Comparison of ENCODE assay signal across 1 cellular context in the genomic region with DNA sequence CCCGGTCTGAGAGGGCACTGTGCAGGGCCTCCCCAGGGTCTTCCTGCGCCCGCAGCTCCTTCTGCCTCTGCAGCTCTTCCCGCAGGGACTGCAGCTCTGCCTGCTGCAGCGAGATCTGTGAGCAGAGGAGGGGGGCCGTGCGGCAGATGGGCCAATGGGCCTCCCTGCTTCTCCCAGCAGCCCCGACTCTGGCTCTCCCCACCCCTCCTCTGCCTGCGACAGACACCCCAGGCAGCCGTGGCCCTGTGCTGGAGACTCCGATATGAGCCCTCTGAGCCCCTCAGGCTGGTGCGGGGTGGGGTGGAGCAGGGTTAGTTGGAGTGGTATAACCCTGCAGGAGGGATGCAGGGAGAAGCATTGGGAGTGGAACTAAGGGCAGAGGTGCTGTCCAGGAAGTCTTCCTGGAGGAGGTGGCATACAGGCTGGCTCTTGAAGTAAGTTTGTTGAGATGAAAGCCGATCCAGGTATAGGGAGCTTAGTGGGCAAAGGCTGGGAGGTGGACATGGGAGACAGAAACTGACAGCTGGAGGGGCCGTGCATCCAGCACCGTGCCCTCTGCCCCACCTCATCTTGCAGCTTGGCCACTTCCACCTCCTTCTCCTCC.
TF ChIP-seq lines count a peak whose summit lies in the region.

No MANE protein-coding gene starts in this region.

TF ChIP-seq in H1, 55 proteins besides CTCF, POLR2A, EP300 and RAD21:
- no peak for TF ChIP-seq KDM5A (IDR thresholded peaks at IDR 0.05; ENCODE audit: low read length)
- no peak for TF ChIP-seq BRCA1 (IDR thresholded peaks at IDR 0.05; ENCODE audit: low read depth, low read length)
- no peak for TF ChIP-seq SIX5 (IDR thresholded peaks at IDR 0.05; ENCODE audit: low read depth, low read length)
- TF ChIP-seq POLR2AphosphoS5 (IDR thresholded peaks at IDR 0.05; ENCODE audit: low read depth, low read length) = no peak; the same call in 1 of the 2 replicates
- TF ChIP-seq, protein P1, sequence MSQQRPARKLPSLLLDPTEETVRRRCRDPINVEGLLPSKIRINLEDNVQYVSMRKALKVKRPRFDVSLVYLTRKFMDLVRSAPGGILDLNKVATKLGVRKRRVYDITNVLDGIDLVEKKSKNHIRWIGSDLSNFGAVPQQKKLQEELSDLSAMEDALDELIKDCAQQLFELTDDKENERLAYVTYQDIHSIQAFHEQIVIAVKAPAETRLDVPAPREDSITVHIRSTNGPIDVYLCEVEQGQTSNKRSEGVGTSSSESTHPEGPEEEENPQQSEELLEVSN (IDR thresholded peaks at IDR 0.05) = no peak
- TF ChIP-seq POU5F1 (IDR thresholded peaks at IDR 0.05; ENCODE audit: low read depth, low read length) = no peak
- no peak for TF ChIP-seq EZH2 (IDR thresholded peaks at IDR 0.05; ENCODE audit: low read depth, low read length, severe bottlenecking)
- no peak for TF ChIP-seq SAP30 (IDR thresholded peaks at IDR 0.05; ENCODE audit: insufficient read depth, insufficient replicate concordance, low read length)
- TF ChIP-seq NANOG (IDR thresholded peaks at IDR 0.05; ENCODE audit: insufficient read depth, low read depth, low read length, poor library complexity, severe bottlenecking) = no peak
- TF ChIP-seq CREB1 (IDR thresholded peaks at IDR 0.05) = no peak
- no peak for TF ChIP-seq RNF2 (IDR thresholded peaks at IDR 0.05; ENCODE audit: borderline replicate concordance, low read depth, low read length, missing control alignments, poor library complexity, severe bottlenecking)
